In the genomic region with DNA sequence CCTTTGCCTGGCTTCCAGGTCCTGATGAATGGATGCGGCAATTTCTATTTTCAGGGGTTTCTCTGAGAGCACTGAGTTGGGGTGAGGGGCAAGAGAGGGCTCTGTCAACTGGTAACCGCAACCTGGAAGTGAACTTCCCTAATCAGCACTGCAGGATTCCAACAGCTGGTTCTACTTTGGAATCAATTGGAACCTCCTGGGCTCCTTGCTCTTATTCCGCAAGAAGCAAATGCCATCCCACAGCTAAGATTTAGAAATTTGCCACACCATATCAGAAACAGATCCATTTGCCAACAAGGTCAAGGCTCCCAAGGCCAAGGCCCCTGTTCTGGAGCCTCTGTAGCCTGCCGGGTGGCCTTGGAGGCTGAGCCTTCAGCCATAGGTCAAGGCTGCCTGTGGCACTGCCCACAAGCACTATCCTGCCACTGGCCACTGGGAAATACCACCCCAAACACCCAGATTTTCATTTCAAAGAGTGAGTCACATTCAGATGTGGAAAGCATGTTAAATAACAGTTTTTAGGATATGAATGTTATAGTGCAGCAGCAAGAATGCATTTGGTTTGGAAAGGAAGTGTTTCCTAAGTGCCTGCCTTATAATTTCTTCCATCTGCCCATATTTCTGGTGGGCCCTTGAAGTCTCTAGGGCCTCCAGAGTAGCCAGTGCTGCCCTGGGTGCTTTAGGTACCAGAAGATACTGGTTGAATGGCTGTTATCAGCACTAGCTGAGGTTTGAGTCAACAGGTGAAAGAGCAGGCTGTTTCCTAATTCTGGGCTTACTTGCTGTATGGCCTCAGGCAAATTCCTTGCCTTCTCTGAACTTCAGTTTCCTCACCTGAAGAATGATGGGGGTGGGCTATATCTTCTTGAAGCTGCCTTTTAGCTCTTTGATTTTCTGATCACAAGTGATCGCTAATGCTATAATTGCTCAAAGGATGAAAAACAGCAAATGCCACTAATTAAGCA, we compare ENCODE assay signal across 17 cellular contexts. TPM values are rescaled to one million over a fixed set of nuclear protein-coding genes. Genes with fewer than 3 reads are reported as not detected.
A peak's percentile ranks its signal among the peaks of the same experiment; 100 is the strongest.
DNase-seq lines count a peak whose midpoint lies in the region; ATAC-seq, FAIRE-seq and TF ChIP-seq lines count a peak whose summit lies in the region.
"Had no signal": no experiment of that assay in that cellular context is flagged by ENCODE, and none has a peak within 500 bp of the region (broad histone marks: within the 10 kb centered on the region; RNA-seq: fewer than 3 reads in every experiment).

No MANE protein-coding gene starts in this region.

- H3K9ac ChIP-seq in mesendoderm (ENCODE audit: low read length), result no peak overlapping the region

- H2AK5ac ChIP-seq in mesendoderm (ENCODE audit: low read length), result no peak overlapping the region

- H3K4ac ChIP-seq in mesendoderm (ENCODE audit: low read depth, low read length), result no peak overlapping the region

- H3K79me2 ChIP-seq in mesendoderm (ENCODE audit: control insufficient read depth, insufficient read depth, low read length), result no peaks in the 10 kb centered on the region

- H3K9me3 ChIP-seq in thyroid gland, result no peaks in the 10 kb centered on the region
- H3K9me3 ChIP-seq: right atrium auricular region, vagina had no signal

- no peak overlapping the region for H2BK120ac ChIP-seq in mesendoderm (ENCODE audit: low read depth, low read length)

- no peak overlapping the region for H3K18ac ChIP-seq in mesendoderm (ENCODE audit: low read length)

- no peak overlapping the region for H2BK15ac ChIP-seq in mesendoderm (replicated peaks; ENCODE audit: low read depth)

- TF ChIP-seq POLR2A in thyroid gland (IDR thresholded peaks at IDR 0.05), result no peak

- H3K4me3 ChIP-seq in bronchial epithelial cell (ENCODE audit: low read depth, low read length), result no peak overlapping the region
- no peak overlapping the region for H3K4me3 ChIP-seq in mesendoderm (ENCODE audit: low read length)
- H3K4me3 ChIP-seq in thyroid gland (replicated peaks in 1 of 3), result no peak overlapping the region
- H3K4me3 ChIP-seq: right atrium auricular region, vagina had no signal

- H3K23ac ChIP-seq in mesendoderm (ENCODE audit: low read length), result no peak overlapping the region

- H4K5ac ChIP-seq in mesendoderm (ENCODE audit: low read length), result no peak overlapping the region

- H3K4me1 ChIP-seq in mesendoderm (ENCODE audit: control insufficient read depth, low read depth, low read length) (no peaks in the 10 kb centered on the region), thyroid gland (no peaks in the 10 kb centered on the region)
- H3K4me1 ChIP-seq: right atrium auricular region, vagina had no signal

- H3K79me1 ChIP-seq in mesendoderm (ENCODE audit: low read length), result no peaks in the 10 kb centered on the region

- DNase-seq in AG20443 (ENCODE audit: low spot score) (peak; percentile 64), HT1080 (ENCODE audit: low read depth) (peak; percentile 66), bronchial epithelial cell (ENCODE audit: low read depth) (peak; percentile 56), mesendoderm (peak; percentile 52), thyroid gland (no peak), NCI-H524 (lab: John Stamatoyannopoulos, UW) (no peak)
- no peak for DNase-seq in stimulated activated CD4-positive, alpha-beta T cell treated with anti-CD3 and anti-CD28 coated beads, Interleukin-2, amount 100 ng/mL, for 24 hours
- DNase-seq: ACHN; left colon; NCI-H187; SHP77 treated with DMSO at 0.1 percent for 48 hours; stimulated activated naive CD8-positive, alpha-beta T cell treated with anti-CD3 and anti-CD28 coated beads, Interleukin-15, amount 100 ng/mL, for 72 hours; T-helper 2 cell had no signal

- no peaks in the 10 kb centered on the region for H3K27me3 ChIP-seq in bronchial epithelial cell (ENCODE audit: control insufficient read depth, insufficient read depth, low read length)
- H3K27me3 ChIP-seq in mesendoderm (ENCODE audit: insufficient read depth, low read length, poor library complexity), result no peaks in the 10 kb centered on the region
- no peaks in the 10 kb centered on the region for H3K27me3 ChIP-seq in thyroid gland
- H3K27me3 ChIP-seq: right atrium auricular region, vagina had no signal

- H3K36me3 ChIP-seq in bronchial epithelial cell (ENCODE audit: control insufficient read depth, insufficient read depth, low read length) (no peaks in the 10 kb centered on the region), mesendoderm (ENCODE audit: control insufficient read depth, insufficient read depth, low read length) (no peaks in the 10 kb centered on the region), thyroid gland (no peaks in the 10 kb centered on the region)
- H3K36me3 ChIP-seq: right atrium auricular region, vagina had no signal

- intact Hi-C loops in thyroid gland (cut with DNase I), result no loop called here

- no peak overlapping the region for H4K8ac ChIP-seq in mesendoderm (ENCODE audit: low read depth, low read length)

- no peak for ATAC-seq in GM21528 (IDR thresholded peaks at IDR 0.05; ENCODE audit: low FRiP score, unreplicated experiment)
- ATAC-seq: left colon; stimulated activated naive CD8-positive, alpha-beta T cell treated with anti-CD3 and anti-CD28 coated beads, Interleukin-15, amount 100 ng/mL, for 72 hours had no signal

- no peak overlapping the region for H2BK5ac ChIP-seq in mesendoderm (ENCODE audit: low read length)

- H3K27ac ChIP-seq in mesendoderm (ENCODE audit: low read depth, low read length) (no peak overlapping the region), thyroid gland (no peak overlapping the region)
- H3K27ac ChIP-seq: right atrium auricular region, vagina had no signal

- H3K4me2 ChIP-seq in mesendoderm (ENCODE audit: low read length), result no peak overlapping the region

- no peak for TF ChIP-seq CTCF in bronchial epithelial cell (IDR thresholded peaks at IDR 0.05; ENCODE audit: insufficient read depth, low read length, severe bottlenecking)
- TF ChIP-seq CTCF in thyroid gland (IDR thresholded peaks at IDR 0.05), result no peak

- no peak for FAIRE-seq in bronchial epithelial cell (lab: Jason Lieb, UNC)
- FAIRE-seq: H54 had no signal

- WGBS in mesendoderm (ENCODE audit: extremely low coverage, insufficient coverage, low lambda C conversion rate), result no CpG with 5 or more reads among the region's 5 CpGs
- 91 to 99% methylated on average over 5 of the region's 5 CpGs for WGBS in thyroid gland, 2 donors

- H3K56ac ChIP-seq in mesendoderm (ENCODE audit: low read length), result no peak overlapping the region

RNA-seq across cellular contexts. Expression of a gene that starts 56.3 kb away (rescaled TPM):
- total RNA-seq in HT1080 (2014; rRNA removed; shearing (Covaris generic)), result 112 and 132 TPM in 2 replicates
- polyA plus RNA-seq in HT1080 (2015; cell fraction: cytosol; rRNA removed), result 96.8 and 99.6 TPM in 2 replicates
- 173 and 201 TPM in 2 replicates for polyA plus RNA-seq in HT1080 (2015; cell fraction: nucleus; rRNA removed)
- 66.2 and 90.0 TPM in 2 replicates for total RNA-seq in bronchial epithelial cell
- 11.0 TPM for polyA plus RNA-seq in mesendoderm (2013, experiment 1 of 2)
- 12.2 TPM for polyA plus RNA-seq in mesendoderm (2013, experiment 2 of 2)
- 100 to 1,000 TPM; 124 to 283 (median 133) TPM for total RNA-seq in thyroid gland

Comparison
In these comparisons a context has a peak if more than half of its experiments do, and no peak if none do; other contexts are left out.
1. DNase-seq: peak in AG20443 (single experiment), HT1080 (single experiment), bronchial epithelial cell (single experiment) and mesendoderm (single experiment); none in thyroid gland (0 of 2), stimulated activated CD4-positive, alpha-beta T cell treated with anti-CD3 and anti-CD28 coated beads, Interleukin-2, amount 100 ng/mL, for 24 hours (0 of 2) and NCI-H524 (0 of 2).